ENCODE assay signal across 8 cellular contexts in genomic region chr1:40476924-40477679, GRCh38. TPM values are rescaled to one million over a fixed set of nuclear protein-coding genes. Genes with fewer than 3 reads are reported as not detected.
DNase-seq lines count a peak whose midpoint lies in the region; ATAC-seq and TF ChIP-seq lines count a peak whose summit lies in the region.

Gene ZFP69, plus strand, starts transcription at chr1:40477290. Its CDS starts 2,072 bp downstream, at chr1:40479362.

- H3K36me3 ChIP-seq in BJ (ENCODE audit: control insufficient read depth, insufficient read depth, low read length), result no peaks in the 10 kb centered on the region; the same call in 1 of the 2 replicates
- H3K36me3 ChIP-seq in SJCRH30, result peaks cover 14% of the 10 kb centered on the region
- H3K36me3 ChIP-seq in testis (ENCODE audit: low read depth, missing control alignments), result no peaks in the 10 kb centered on the region

- intact Hi-C loops in testis (cut with DNase I; ENCODE audit: low total_unique reads), result no loop called here

- no peak for TF ChIP-seq POLR2A in testis (IDR thresholded peaks at IDR 0.05)

- peaks cover 16% of the 10 kb centered on the region for H3K4me1 Mint-ChIP-seq in osteocyte (ENCODE audit: unreplicated experiment)

- peaks cover 24% of the 10 kb centered on the region for H3K9me3 Mint-ChIP-seq in osteocyte (ENCODE audit: unreplicated experiment)

- H3K27ac ChIP-seq in SJCRH30, result peak within 1 kb of the TSS; percentile 57
- peak within 1 kb of the TSS; percentile 65 to 72 for H3K27ac ChIP-seq in testis

- POLR2A ChIA-PET in BJ (lab: Charles Lee), result no interaction called here

- TF ChIP-seq CTCF in BJ (IDR thresholded peaks at IDR 0.05; ENCODE audit: insufficient read depth, low read depth, low read length) (no peak), osteocyte (IDR thresholded peaks at IDR 0.05) (peak; percentile 8), testis (IDR thresholded peaks at IDR 0.05) (no peak)

- no peak for DNase-seq in BJ (ENCODE audit: low read depth)
- DNase-seq in HuH-7.5 (ENCODE audit: low spot score), result peak; percentile 70
- peak; percentile 89 to 91 for DNase-seq in SJCRH30
- DNase-seq in activated naive CD4-positive, alpha-beta T cell treated with Interleukin-2 at 50 U/mL for 16 hours, result peak; percentile 68
- peak; percentile 52 for DNase-seq in globus pallidus (ENCODE audit: low spot score)
- peak; percentile 88 for DNase-seq in osteocyte (ENCODE audit: extremely low spot score, unreplicated experiment)
- peak; percentile 83 for DNase-seq in testis

- no peaks in the 10 kb centered on the region for H3K27me3 Mint-ChIP-seq in osteocyte (ENCODE audit: unreplicated experiment)

- peak; percentile 82 for ATAC-seq in GM19324 (IDR thresholded peaks at IDR 0.05; ENCODE audit: low FRiP score, unreplicated experiment)

- H3K4me1 ChIP-seq in SJCRH30 (no peaks in the 10 kb centered on the region), testis (no peaks in the 10 kb centered on the region)

- peaks cover 19% of the 10 kb centered on the region for H3K36me3 Mint-ChIP-seq in osteocyte (ENCODE audit: unreplicated experiment)

- WGBS in testis, 2 donors, result 1% methylated on average over 25 to 50 of the region's 65 CpGs

- H3K27me3 ChIP-seq in BJ (ENCODE audit: control insufficient read depth, insufficient read depth, low read length) (no peaks in the 10 kb centered on the region), SJCRH30 (no peaks in the 10 kb centered on the region), testis (no peaks in the 10 kb centered on the region)

- peak within 1 kb of the TSS; percentile 54 for H3K27ac Mint-ChIP-seq in osteocyte (ENCODE audit: unreplicated experiment)

- CTCF ChIA-PET in BJ (lab: Yijun Ruan, JAX), result no interaction called here

- peak within 1 kb of the TSS; percentile 66 for H3K4me3 ChIP-seq in BJ (ENCODE audit: low read depth, low read length)
- H3K4me3 ChIP-seq in SJCRH30, result peak within 1 kb of the TSS; percentile 76
- peak within 1 kb of the TSS; percentile 77 to 82 for H3K4me3 ChIP-seq in testis

- H3K9me3 ChIP-seq in SJCRH30 (replicated peaks) (peaks cover 4% of the 10 kb centered on the region), testis (no peaks in the 10 kb centered on the region)

- H3K4me3 Mint-ChIP-seq in osteocyte (ENCODE audit: unreplicated experiment), result peak within 1 kb of the TSS; percentile 83

RNA-seq across cellular contexts. Expression of gene ZFP69, which starts in this region (rescaled TPM):
- polyA plus RNA-seq in BJ (2011; rRNA removed) (1.4 and 1.9 TPM in 2 replicates), testis (ENCODE audit: insufficient read depth, low read depth, low replicate concordance) (5.4 TPM)
- 0.87 and 1.2 TPM in 2 replicates for polyA minus RNA-seq in BJ (2011; rRNA and poly(A)+ RNA removed)
- total RNA-seq in SJCRH30 (2014; rRNA removed; shearing (Covaris generic)), result 10.5 and 11.7 TPM in 2 replicates
- total RNA-seq in osteocyte (3.7 and 4.9 TPM in 2 replicates), testis (1 to 10 TPM; 6.7 to 9.3 TPM)
